ENCODE assay signal across 1 cellular context in genomic region chr4:39756159-39756558, GRCh38.
TF ChIP-seq lines count a peak whose summit lies in the region.

No MANE protein-coding gene starts in this region.

TF ChIP-seq in IMR-90, 13 proteins besides CTCF, POLR2A, EP300 and RAD21:
- TF ChIP-seq CEBPB (IDR thresholded peaks at IDR 0.05; ENCODE audit: low read depth, low read length) (0 out of 2 replicates have a peak, but pooled peaks have one; percentile 11), NFE2L2 (IDR thresholded peaks at IDR 0.05; ENCODE audit: low read depth, low read length) (no peak)
TF ChIP-seq in IMR-90: peak in this region for 1.
